Comparison of ENCODE assay signal across 8 cellular contexts in genomic region chr10:119651514-119652327, GRCh38. TPM values are rescaled to one million over a fixed set of nuclear protein-coding genes. Genes with fewer than 3 reads are reported as not detected.
DNase-seq lines count a peak whose midpoint lies in the region; ATAC-seq and TF ChIP-seq lines count a peak whose summit lies in the region.

No MANE protein-coding gene starts in this region.

- BruUV-seq in Calu3 (replicated peaks; lab: Mats Ljungman, UMichigan) (no TSS peak), Panc1 (replicated peaks; lab: Mats Ljungman, UMichigan) (no TSS peak)

- H3K9me3 ChIP-seq in Panc1 (ENCODE audit: control insufficient read depth, insufficient read depth, low read depth, low read length), result no peaks in the 10 kb centered on the region
- no peaks in the 10 kb centered on the region for H3K9me3 ChIP-seq in upper lobe of left lung

- H3K36me3 ChIP-seq in H7 (replicated peaks; ENCODE audit: control insufficient read depth, insufficient read depth, low read length) (peaks cover 1% of the 10 kb centered on the region; the same call in 1 of the 2 replicates), Panc1 (ENCODE audit: control insufficient read depth, insufficient read depth, low read length) (no peaks in the 10 kb centered on the region; the same call in none of the 2 replicates), upper lobe of left lung (peaks cover 0 to 7% (median 2%) of the 10 kb centered on the region in 4 donors)

- POLR2A ChIA-PET in Panc1 (lab: Charles Lee), result interaction anchor here (0.5 to 1.0 kb wide), 4 partner anchors 19 to 109 kb away, joined by 3 to 13 read pairs (median 4); partner anchors contain the start of gene RGS10

- DNase-seq in Calu3 (peak; percentile 3), H7 (peak; percentile 79), Panc1 (ENCODE audit: low read depth, low spot score) (no peak), choroid plexus epithelial cell (ENCODE audit: low read depth) (no peak), lung microvascular endothelial cell (ENCODE audit: low read depth in 2 of 2) (peak; percentile 31 to 49), upper lobe of left lung (peak in 1 of 2 donors; percentile 91), superior temporal gyrus (ENCODE audit: extremely low spot score) (no peak)

- H3K27ac ChIP-seq in Panc1 (ENCODE audit: low read length), result peak overlapping the region; percentile 99
- peak overlapping the region; percentile 97 to 100 (median 98) for H3K27ac ChIP-seq in upper lobe of left lung

- TF ChIP-seq EP300 in upper lobe of left lung (IDR thresholded peaks at IDR 0.05), result no peak

- peaks cover 19% of the 10 kb centered on the region for H3K4me1 Mint-ChIP-seq in Calu3 (ENCODE audit: low read depth, unreplicated experiment)

- 0 to 6% methylated on average over 14 to 71 of the region's 106 CpGs for WGBS in upper lobe of left lung, 2 donors

- peak overlapping the region; percentile 76 for H3K4me3 Mint-ChIP-seq in Calu3 (ENCODE audit: low read depth, unreplicated experiment)

- H3K4me1 ChIP-seq in Panc1 (ENCODE audit: control insufficient read depth, insufficient read depth, low read length), result peaks cover 40% of the 10 kb centered on the region
- H3K4me1 ChIP-seq in upper lobe of left lung, result peaks cover 33 to 44% (median 38%) of the 10 kb centered on the region in 4 donors

- peaks cover 44% of the 10 kb centered on the region for H3K36me3 Mint-ChIP-seq in Calu3 (ENCODE audit: insufficient read depth, unreplicated experiment)

- peak overlapping the region; percentile 70 for H3K27ac Mint-ChIP-seq in Calu3 (ENCODE audit: unreplicated experiment)

- H3K27me3 ChIP-seq in H7 (ENCODE audit: control insufficient read depth, insufficient read depth, low read length), result no peaks in the 10 kb centered on the region
- no peaks in the 10 kb centered on the region for H3K27me3 ChIP-seq in Panc1 (ENCODE audit: control insufficient read depth, insufficient read depth, low read length)
- peaks cover 0 to 8% (median 0%) of the 10 kb centered on the region in 4 donors for H3K27me3 ChIP-seq in upper lobe of left lung

- CTCF ChIA-PET in Calu3 (lab: Charles Lee) (interaction anchor here (0.6 to 1.1 kb wide), 3 partner anchors 43 to 685 kb away, joined by 3 to 4 read pairs (median 4); no protein-coding TSS in a partner anchor), Panc1 (lab: Charles Lee) (interaction anchor here (0.9 kb wide), 1 partner anchor 43 kb away, joined by 6 read pairs; no protein-coding TSS in a partner anchor)

- in situ Hi-C loops in Panc1 (cut with HindIII; ENCODE audit: low pct_unique_long_range_greater_than_20kb, low sequenced_read_pairs), result no loop called here

- H3K4me3 ChIP-seq in H7 (ENCODE audit: insufficient read depth, low read depth, low read length) (peak overlapping the region; percentile 87), Panc1 (ENCODE audit: low read depth in 2 of 2, low read length in 2 of 2) (peak overlapping the region; percentile 70 to 90), choroid plexus epithelial cell (ENCODE audit: low read depth, low read length) (peak overlapping the region; percentile 96), upper lobe of left lung (peak overlapping the region; percentile 62 to 97 (median 87))

- ATAC-seq in Panc1, result peak; percentile 21
- peak in 1 of 2 donors; percentile 25 for ATAC-seq in upper lobe of left lung (ENCODE audit: low FRiP score in 2 of 2)
- no peak for ATAC-seq in HG02938 (IDR thresholded peaks at IDR 0.05; ENCODE audit: unreplicated experiment)

- peak in 3 of 4 donors; percentile 10 to 45 (median 44) for TF ChIP-seq POLR2A in upper lobe of left lung (IDR thresholded peaks at IDR 0.05)

- intact Hi-C loops in Calu3 (cut with micrococcal nuclease; ENCODE audit: unreplicated experiment), result loop anchor here (5.0 kb wide), 1 partner anchor 44 kb away; no protein-coding TSS in a partner anchor
- intact Hi-C loops in Panc1 (cut with micrococcal nuclease; ENCODE audit: unreplicated experiment), result loop anchor here (1.0 kb wide), 1 partner anchor 43 kb away; no protein-coding TSS in a partner anchor

- H3K27me3 Mint-ChIP-seq in Calu3 (ENCODE audit: unreplicated experiment), result no peaks in the 10 kb centered on the region

- no peaks in the 10 kb centered on the region for H3K9me3 Mint-ChIP-seq in Calu3 (ENCODE audit: low read depth, unreplicated experiment)

- no peak for TF ChIP-seq CTCF in Calu3 (IDR thresholded peaks at IDR 0.05; ENCODE audit: unreplicated experiment)
- TF ChIP-seq CTCF in Panc1 (IDR thresholded peaks at IDR 0.05), result no peak
- no peak for TF ChIP-seq CTCF in choroid plexus epithelial cell (conservative IDR thresholded peaks at IDR 0.05; ENCODE audit: low read depth, low read length)
- TF ChIP-seq CTCF in upper lobe of left lung (IDR thresholded peaks at IDR 0.05), result peak in 4 of 6 experiments; percentile 4 to 44 (median 18)

RNA-seq across cellular contexts. Expression of gene BAG3, which starts 0.5 kb away (rescaled TPM):
- total RNA-seq in Calu3 (2022) (29.6 and 35.2 TPM in 2 replicates), Panc1 (2021; ENCODE audit: unreplicated experiment) (131 TPM), lung microvascular endothelial cell (3.8 and 5.2 TPM in 2 replicates), upper lobe of left lung (10 to 100 TPM; 23.0 to 53.8 (median 40.3) TPM)
- total RNA-seq in H7 (2014; rRNA removed; shearing (Covaris generic)), result 8.4 and 8.6 TPM in 2 replicates
- 204 TPM for polyA plus RNA-seq in Panc1 (2012; ENCODE audit: insufficient read length)

RNA-seq across cellular contexts. Expression of gene TIAL1, which starts 55.0 kb away (rescaled TPM):
- total RNA-seq in Calu3 (2022) (82.6 and 91.6 TPM in 2 replicates), Panc1 (2021; ENCODE audit: unreplicated experiment) (236 TPM), lung microvascular endothelial cell (10.5 and 18.1 TPM in 2 replicates), upper lobe of left lung (100 to 1,000 TPM in 2 of 6 donors, 10 to 100 TPM in 4; 53.3 to 112 (median 87.9) TPM)
- 45.4 and 65.9 TPM in 2 replicates for total RNA-seq in H7 (2014; rRNA removed; shearing (Covaris generic))
- 119 TPM for polyA plus RNA-seq in Panc1 (2012; ENCODE audit: insufficient read length)

Comparison
In these comparisons a context has a peak if more than half of its experiments do, and no peak if none do; other contexts are left out.
1. DNase-seq: peak in Calu3 (single experiment), H7 (single experiment) and lung microvascular endothelial cell (2 of 2); none in Panc1 (single experiment), choroid plexus epithelial cell (single experiment) and superior temporal gyrus (single experiment).
2. CTCF ChIP-seq: peak in upper lobe of left lung (4 of 6); none in Calu3 (single experiment), Panc1 (single experiment) and choroid plexus epithelial cell (single experiment).
3. Peak in every context shown above with its lines, with median percentiles within 50 percentile points of each other: H3K4me3 ChIP-seq.